ENCODE assay signal across 1 cellular context in the genomic region with DNA sequence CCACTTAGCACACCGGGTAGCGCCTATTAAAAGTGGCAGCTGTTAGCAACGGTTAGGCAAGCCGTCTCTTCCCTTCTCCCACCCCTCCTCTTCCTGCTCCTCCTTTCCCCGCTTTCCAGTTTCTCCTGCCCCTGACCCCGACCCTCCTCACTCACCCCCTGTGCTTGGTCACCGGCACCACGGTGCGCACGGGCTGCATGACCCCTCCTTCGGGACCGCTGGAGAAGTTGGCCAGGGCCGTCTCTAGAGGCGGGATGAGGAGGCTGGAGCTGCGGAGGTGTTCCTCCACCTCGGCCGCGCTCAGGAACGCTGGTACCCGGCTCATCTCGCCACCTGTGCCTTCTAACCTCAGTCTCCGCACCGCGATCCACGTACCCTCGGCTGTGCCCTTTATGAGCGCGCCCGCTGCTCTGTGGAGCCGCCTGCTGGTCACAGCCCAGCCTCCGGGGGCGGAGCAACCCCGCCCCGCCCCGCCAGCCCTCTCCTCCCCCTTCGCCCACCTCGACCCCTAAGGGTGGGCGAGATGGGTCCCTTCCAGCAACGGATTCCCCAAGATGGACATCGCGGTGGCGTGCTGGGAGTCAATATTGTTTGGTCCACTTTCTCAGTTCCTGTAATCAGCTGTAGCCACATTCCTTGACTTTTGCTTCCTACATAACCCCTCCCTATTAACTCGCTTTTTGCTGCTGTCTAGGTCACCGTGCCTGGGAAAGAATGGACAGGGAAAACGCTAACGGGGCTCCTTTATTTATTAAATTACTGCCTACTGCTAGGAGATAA.
A peak's percentile ranks its signal among the peaks of the same experiment; 100 is the strongest.
TF ChIP-seq lines count a peak whose summit lies in the region.

Gene CRYM, minus strand, starts transcription at position 364 of the 780 bp plus-strand sequence. Its CDS starts 39 bp downstream, at position 325.

TF ChIP-seq in H1, 55 proteins besides CTCF, POLR2A, EP300 and RAD21 (continued from another document):
- TF ChIP-seq YY1 (IDR thresholded peaks at IDR 0.05; ENCODE audit: low read depth, low read length), result peak; percentile 14; the same call in 1 of the 2 replicates
- TF ChIP-seq SIN3A (conservative IDR thresholded peaks at IDR 0.05 in 1 of 2, IDR thresholded peaks at IDR 0.05 in 1 of 2; ENCODE audit: low read depth in 1 of 2, low read length in 2 of 2), result no peak
- TF ChIP-seq MAX (IDR thresholded peaks at IDR 0.05), result peak; percentile 53; the same call in 1 of the 2 replicates
- TF ChIP-seq BACH1 (IDR thresholded peaks at IDR 0.05; ENCODE audit: low read length), result no peak
- no peak for TF ChIP-seq SRF (IDR thresholded peaks at IDR 0.05; ENCODE audit: low read depth, low read length)
- TF ChIP-seq POLR2AphosphoS5 (IDR thresholded peaks at IDR 0.05; ENCODE audit: low read depth, low read length), result peak; percentile 66; the same call in 1 of the 2 replicates
- peak; percentile 88 for TF ChIP-seq CTBP2 (IDR thresholded peaks at IDR 0.05; ENCODE audit: borderline replicate concordance, insufficient read depth, insufficient read length, low read length)
- TF ChIP-seq PHF8 (conservative IDR thresholded peaks at IDR 0.05; ENCODE audit: low read depth, low read length), result peak; percentile 61
- TF ChIP-seq HDAC6 (IDR thresholded peaks at IDR 0.05; ENCODE audit: low read depth, low read length), result no peak
- no peak for TF ChIP-seq SAP30 (IDR thresholded peaks at IDR 0.05; ENCODE audit: insufficient read depth, insufficient replicate concordance, low read length)
- peak; percentile 89 for TF ChIP-seq ASH2L (IDR thresholded peaks at IDR 0.05; ENCODE audit: low read length)
- TF ChIP-seq TAF1 (IDR thresholded peaks at IDR 0.05; ENCODE audit: low read depth, low read length), result peak; percentile 54; the same call in 1 of the 2 replicates
- TF ChIP-seq, protein P1, sequence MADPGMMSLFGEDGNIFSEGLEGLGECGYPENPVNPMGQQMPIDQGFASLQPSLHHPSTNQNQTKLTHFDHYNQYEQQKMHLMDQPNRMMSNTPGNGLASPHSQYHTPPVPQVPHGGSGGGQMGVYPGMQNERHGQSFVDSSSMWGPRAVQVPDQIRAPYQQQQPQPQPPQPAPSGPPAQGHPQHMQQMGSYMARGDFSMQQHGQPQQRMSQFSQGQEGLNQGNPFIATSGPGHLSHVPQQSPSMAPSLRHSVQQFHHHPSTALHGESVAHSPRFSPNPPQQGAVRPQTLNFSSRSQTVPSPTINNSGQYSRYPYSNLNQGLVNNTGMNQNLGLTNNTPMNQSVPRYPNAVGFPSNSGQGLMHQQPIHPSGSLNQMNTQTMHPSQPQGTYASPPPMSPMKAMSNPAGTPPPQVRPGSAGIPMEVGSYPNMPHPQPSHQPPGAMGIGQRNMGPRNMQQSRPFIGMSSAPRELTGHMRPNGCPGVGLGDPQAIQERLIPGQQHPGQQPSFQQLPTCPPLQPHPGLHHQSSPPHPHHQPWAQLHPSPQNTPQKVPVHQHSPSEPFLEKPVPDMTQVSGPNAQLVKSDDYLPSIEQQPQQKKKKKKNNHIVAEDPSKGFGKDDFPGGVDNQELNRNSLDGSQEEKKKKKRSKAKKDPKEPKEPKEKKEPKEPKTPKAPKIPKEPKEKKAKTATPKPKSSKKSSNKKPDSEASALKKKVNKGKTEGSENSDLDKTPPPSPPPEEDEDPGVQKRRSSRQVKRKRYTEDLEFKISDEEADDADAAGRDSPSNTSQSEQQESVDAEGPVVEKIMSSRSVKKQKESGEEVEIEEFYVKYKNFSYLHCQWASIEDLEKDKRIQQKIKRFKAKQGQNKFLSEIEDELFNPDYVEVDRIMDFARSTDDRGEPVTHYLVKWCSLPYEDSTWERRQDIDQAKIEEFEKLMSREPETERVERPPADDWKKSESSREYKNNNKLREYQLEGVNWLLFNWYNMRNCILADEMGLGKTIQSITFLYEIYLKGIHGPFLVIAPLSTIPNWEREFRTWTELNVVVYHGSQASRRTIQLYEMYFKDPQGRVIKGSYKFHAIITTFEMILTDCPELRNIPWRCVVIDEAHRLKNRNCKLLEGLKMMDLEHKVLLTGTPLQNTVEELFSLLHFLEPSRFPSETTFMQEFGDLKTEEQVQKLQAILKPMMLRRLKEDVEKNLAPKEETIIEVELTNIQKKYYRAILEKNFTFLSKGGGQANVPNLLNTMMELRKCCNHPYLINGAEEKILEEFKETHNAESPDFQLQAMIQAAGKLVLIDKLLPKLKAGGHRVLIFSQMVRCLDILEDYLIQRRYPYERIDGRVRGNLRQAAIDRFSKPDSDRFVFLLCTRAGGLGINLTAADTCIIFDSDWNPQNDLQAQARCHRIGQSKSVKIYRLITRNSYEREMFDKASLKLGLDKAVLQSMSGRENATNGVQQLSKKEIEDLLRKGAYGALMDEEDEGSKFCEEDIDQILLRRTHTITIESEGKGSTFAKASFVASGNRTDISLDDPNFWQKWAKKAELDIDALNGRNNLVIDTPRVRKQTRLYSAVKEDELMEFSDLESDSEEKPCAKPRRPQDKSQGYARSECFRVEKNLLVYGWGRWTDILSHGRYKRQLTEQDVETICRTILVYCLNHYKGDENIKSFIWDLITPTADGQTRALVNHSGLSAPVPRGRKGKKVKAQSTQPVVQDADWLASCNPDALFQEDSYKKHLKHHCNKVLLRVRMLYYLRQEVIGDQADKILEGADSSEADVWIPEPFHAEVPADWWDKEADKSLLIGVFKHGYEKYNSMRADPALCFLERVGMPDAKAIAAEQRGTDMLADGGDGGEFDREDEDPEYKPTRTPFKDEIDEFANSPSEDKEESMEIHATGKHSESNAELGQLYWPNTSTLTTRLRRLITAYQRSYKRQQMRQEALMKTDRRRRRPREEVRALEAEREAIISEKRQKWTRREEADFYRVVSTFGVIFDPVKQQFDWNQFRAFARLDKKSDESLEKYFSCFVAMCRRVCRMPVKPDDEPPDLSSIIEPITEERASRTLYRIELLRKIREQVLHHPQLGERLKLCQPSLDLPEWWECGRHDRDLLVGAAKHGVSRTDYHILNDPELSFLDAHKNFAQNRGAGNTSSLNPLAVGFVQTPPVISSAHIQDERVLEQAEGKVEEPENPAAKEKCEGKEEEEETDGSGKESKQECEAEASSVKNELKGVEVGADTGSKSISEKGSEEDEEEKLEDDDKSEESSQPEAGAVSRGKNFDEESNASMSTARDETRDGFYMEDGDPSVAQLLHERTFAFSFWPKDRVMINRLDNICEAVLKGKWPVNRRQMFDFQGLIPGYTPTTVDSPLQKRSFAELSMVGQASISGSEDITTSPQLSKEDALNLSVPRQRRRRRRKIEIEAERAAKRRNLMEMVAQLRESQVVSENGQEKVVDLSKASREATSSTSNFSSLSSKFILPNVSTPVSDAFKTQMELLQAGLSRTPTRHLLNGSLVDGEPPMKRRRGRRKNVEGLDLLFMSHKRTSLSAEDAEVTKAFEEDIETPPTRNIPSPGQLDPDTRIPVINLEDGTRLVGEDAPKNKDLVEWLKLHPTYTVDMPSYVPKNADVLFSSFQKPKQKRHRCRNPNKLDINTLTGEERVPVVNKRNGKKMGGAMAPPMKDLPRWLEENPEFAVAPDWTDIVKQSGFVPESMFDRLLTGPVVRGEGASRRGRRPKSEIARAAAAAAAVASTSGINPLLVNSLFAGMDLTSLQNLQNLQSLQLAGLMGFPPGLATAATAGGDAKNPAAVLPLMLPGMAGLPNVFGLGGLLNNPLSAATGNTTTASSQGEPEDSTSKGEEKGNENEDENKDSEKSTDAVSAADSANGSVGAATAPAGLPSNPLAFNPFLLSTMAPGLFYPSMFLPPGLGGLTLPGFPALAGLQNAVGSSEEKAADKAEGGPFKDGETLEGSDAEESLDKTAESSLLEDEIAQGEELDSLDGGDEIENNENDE (IDR thresholded peaks at IDR 0.05; ENCODE audit: insufficient replicate concordance, low read length), result no peak
- TF ChIP-seq CBX8 (IDR thresholded peaks at IDR 0.05; ENCODE audit: borderline replicate concordance, low read depth, low read length), result no peak
- no peak for TF ChIP-seq GTF2F1 (IDR thresholded peaks at IDR 0.05; ENCODE audit: borderline replicate concordance, low read depth, low read length)
- no peak for TF ChIP-seq RFX5 (IDR thresholded peaks at IDR 0.05; ENCODE audit: borderline replicate concordance, low read depth, low read length)
- TF ChIP-seq GABPA (IDR thresholded peaks at IDR 0.05; ENCODE audit: borderline replicate concordance, insufficient read depth, low read length), result no peak
- TF ChIP-seq FOSL1 (IDR thresholded peaks at IDR 0.05; ENCODE audit: insufficient read depth, low read depth, low read length), result no peak
- TF ChIP-seq SIX5 (IDR thresholded peaks at IDR 0.05; ENCODE audit: low read depth, low read length), result no peak
- no peak for TF ChIP-seq ATF3 (IDR thresholded peaks at IDR 0.05; ENCODE audit: insufficient read depth, low read depth, low read length)
- TF ChIP-seq SP4 (IDR thresholded peaks at IDR 0.05; ENCODE audit: low read length), result peak; percentile 83
- no peak for TF ChIP-seq BRCA1 (IDR thresholded peaks at IDR 0.05; ENCODE audit: low read depth, low read length)
- TF ChIP-seq KDM1A (IDR thresholded peaks at IDR 0.05; ENCODE audit: borderline replicate concordance, low read length), result no peak; the same call in 1 of the 2 replicates
- TF ChIP-seq TEAD4 (IDR thresholded peaks at IDR 0.05; ENCODE audit: low read depth, low read length), result peak; percentile 58
- no peak for TF ChIP-seq RBBP5 (IDR thresholded peaks at IDR 0.05; ENCODE audit: borderline replicate concordance, low read depth, low read length)
- TF ChIP-seq CREB1 (IDR thresholded peaks at IDR 0.05), result no peak
- TF ChIP-seq MAFK (IDR thresholded peaks at IDR 0.05; ENCODE audit: low read depth, low read length), result no peak
- no peak for TF ChIP-seq ZNF274 (IDR thresholded peaks at IDR 0.05; ENCODE audit: borderline replicate concordance, extremely low read depth, low read length)
- no peak for TF ChIP-seq HDAC2 (IDR thresholded peaks at IDR 0.05; ENCODE audit: borderline replicate concordance in 1 of 2, low read depth in 2 of 2, low read length in 2 of 2)
- no peak for TF ChIP-seq TAF7 (optimal IDR thresholded peaks at IDR 0.05; ENCODE audit: borderline replicate concordance, low read depth, low read length)
- no peak for TF ChIP-seq SUZ12 (IDR thresholded peaks at IDR 0.05; ENCODE audit: low read length)
- no peak for TF ChIP-seq KDM5A (IDR thresholded peaks at IDR 0.05; ENCODE audit: low read length)
- no peak for TF ChIP-seq NANOG (IDR thresholded peaks at IDR 0.05; ENCODE audit: insufficient read depth, low read depth, low read length, poor library complexity, severe bottlenecking)
- no peak for TF ChIP-seq RXRA (IDR thresholded peaks at IDR 0.05; ENCODE audit: insufficient read depth, low read depth, low read length)
- no peak for TF ChIP-seq NRF1 (IDR thresholded peaks at IDR 0.05; ENCODE audit: low read depth, low read length)
- TF ChIP-seq TBP (IDR thresholded peaks at IDR 0.05; ENCODE audit: low read depth, low read length), result peak; percentile 60
- no peak for TF ChIP-seq RNF2 (IDR thresholded peaks at IDR 0.05; ENCODE audit: borderline replicate concordance, low read depth, low read length, missing control alignments, poor library complexity, severe bottlenecking)
- no peak for TF ChIP-seq ATF2 (IDR thresholded peaks at IDR 0.05; ENCODE audit: low read length)
- no peak for TF ChIP-seq SP2 (IDR thresholded peaks at IDR 0.05; ENCODE audit: low read length)
- TF ChIP-seq, protein P2, sequence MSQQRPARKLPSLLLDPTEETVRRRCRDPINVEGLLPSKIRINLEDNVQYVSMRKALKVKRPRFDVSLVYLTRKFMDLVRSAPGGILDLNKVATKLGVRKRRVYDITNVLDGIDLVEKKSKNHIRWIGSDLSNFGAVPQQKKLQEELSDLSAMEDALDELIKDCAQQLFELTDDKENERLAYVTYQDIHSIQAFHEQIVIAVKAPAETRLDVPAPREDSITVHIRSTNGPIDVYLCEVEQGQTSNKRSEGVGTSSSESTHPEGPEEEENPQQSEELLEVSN (IDR thresholded peaks at IDR 0.05), result no peak
- TF ChIP-seq CBX5 (IDR thresholded peaks at IDR 0.05; ENCODE audit: low read depth, low read length), result no peak
- no peak for TF ChIP-seq EZH2 (IDR thresholded peaks at IDR 0.05; ENCODE audit: low read depth, low read length, severe bottlenecking)
- peak; percentile 90 for TF ChIP-seq KDM4A (IDR thresholded peaks at IDR 0.05; ENCODE audit: low read depth, low read length, severe bottlenecking)
- TF ChIP-seq SP1 (IDR thresholded peaks at IDR 0.05; ENCODE audit: low read depth, low read length), result no peak
- TF ChIP-seq SIRT6 (IDR thresholded peaks at IDR 0.05; ENCODE audit: low read length), result no peak
- TF ChIP-seq, protein P3, sequence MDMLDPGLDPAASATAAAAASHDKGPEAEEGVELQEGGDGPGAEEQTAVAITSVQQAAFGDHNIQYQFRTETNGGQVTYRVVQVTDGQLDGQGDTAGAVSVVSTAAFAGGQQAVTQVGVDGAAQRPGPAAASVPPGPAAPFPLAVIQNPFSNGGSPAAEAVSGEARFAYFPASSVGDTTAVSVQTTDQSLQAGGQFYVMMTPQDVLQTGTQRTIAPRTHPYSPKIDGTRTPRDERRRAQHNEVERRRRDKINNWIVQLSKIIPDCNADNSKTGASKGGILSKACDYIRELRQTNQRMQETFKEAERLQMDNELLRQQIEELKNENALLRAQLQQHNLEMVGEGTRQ (IDR thresholded peaks at IDR 0.05; ENCODE audit: low read length), result no peak
- no peak for TF ChIP-seq JUND (IDR thresholded peaks at IDR 0.05; ENCODE audit: low read length)
- TF ChIP-seq BCL11A (IDR thresholded peaks at IDR 0.05; ENCODE audit: low read depth in 2 of 2, low read length in 2 of 2), result no peak
- no peak for TF ChIP-seq POU5F1 (IDR thresholded peaks at IDR 0.05; ENCODE audit: low read depth, low read length)
- TF ChIP-seq TCF12 (IDR thresholded peaks at IDR 0.05; ENCODE audit: low read depth, low read length), result 0 out of 2 replicates have a peak, but pooled peaks have one; percentile 49
TF ChIP-seq in H1: peak in this region for 13.
